Comparison of ENCODE assay signal across 8 cellular contexts in the genomic region with DNA sequence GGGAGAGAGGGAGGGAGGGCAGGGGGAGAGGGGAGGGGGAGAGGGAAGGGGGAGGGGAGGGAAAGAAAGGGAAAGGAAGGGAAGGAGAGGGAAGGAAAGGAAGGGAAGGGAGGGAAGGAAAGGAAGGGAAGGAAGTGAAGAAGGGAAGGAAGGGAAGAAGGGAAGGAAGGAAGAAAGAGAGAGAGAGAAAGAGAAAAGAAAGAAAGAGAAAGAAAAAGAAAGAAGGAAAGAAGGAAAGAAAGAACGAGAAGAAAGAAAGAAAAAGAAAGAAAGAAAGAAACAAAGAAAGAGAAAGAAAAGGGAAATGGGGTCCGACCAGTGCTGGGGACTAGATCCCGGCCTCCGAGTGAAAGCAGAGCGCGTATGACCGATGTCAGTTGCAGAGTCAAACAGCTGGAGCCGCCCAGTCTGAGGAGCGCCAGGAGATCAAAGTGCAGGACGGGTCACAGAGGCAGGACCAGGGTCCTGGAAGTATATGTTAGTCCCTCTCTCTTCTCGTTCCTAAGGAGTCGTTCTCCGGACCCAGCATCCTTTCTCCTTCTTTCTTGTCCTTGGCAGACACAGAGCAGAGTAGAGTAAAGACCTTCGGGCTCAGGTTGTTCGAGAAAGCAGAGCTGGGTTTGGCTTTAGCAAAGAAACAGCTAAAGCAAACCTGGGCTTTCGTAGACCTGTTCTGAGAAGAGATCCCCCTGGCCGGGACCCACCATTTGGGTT.
DNase-seq lines count a peak whose midpoint lies in the region; ATAC-seq and TF ChIP-seq lines count a peak whose summit lies in the region.

No MANE protein-coding gene starts in this region.

- peak; percentile 14 for ATAC-seq in GM18861 (IDR thresholded peaks at IDR 0.05; ENCODE audit: unreplicated experiment)
- ATAC-seq in HG03066 (IDR thresholded peaks at IDR 0.05; ENCODE audit: low read depth, unreplicated experiment) = peak; percentile 21
- no peak for ATAC-seq in HG03039 (IDR thresholded peaks at IDR 0.05; ENCODE audit: unreplicated experiment)
- ATAC-seq in HG03457 (IDR thresholded peaks at IDR 0.05; ENCODE audit: unreplicated experiment) = no peak

- peaks cover 0 to 7% of the 10 kb centered on the region in 2 donors for H3K4me1 ChIP-seq in muscle layer of duodenum (ENCODE audit: control insufficient read depth in 1 of 2, insufficient read depth in 2 of 2, low read length in 2 of 2)

- TF ChIP-seq CTCF in astrocyte of the spinal cord (IDR thresholded peaks at IDR 0.05; ENCODE audit: low read depth, low read length) = no peak

- H3K4me3 ChIP-seq in astrocyte of the spinal cord (ENCODE audit: low read depth, low read length) (peak overlapping the region; percentile 13), muscle layer of duodenum (ENCODE audit: low read depth in 1 of 2, low read length in 2 of 2) (peak overlapping the region; percentile 43 to 59)

- H3K36me3 ChIP-seq in muscle layer of duodenum (ENCODE audit: control insufficient read depth in 1 of 2, insufficient read depth in 2 of 2, low read length in 2 of 2) = no peaks in the 10 kb centered on the region

- no peak overlapping the region for H3K27ac ChIP-seq in muscle layer of duodenum (ENCODE audit: low read length)

- DNase-seq in astrocyte of the spinal cord (ENCODE audit: low read depth, low spot score) (no peak), COLO829 (ENCODE audit: low spot score) (no peak), epidermal melanocyte (ENCODE audit: insufficient read length, low spot score) (no peak)

- no peaks in the 10 kb centered on the region for H3K9me3 ChIP-seq in muscle layer of duodenum (ENCODE audit: control insufficient read depth in 1 of 2, low read length in 2 of 2)

- no peaks in the 10 kb centered on the region for H3K27me3 ChIP-seq in muscle layer of duodenum (ENCODE audit: low read depth, low read length)

- in situ Hi-C loops in astrocyte of the spinal cord (cut with HindIII; ENCODE audit: low sequenced_read_pairs) = no loop called here

Comparison
In these comparisons a context has a peak if more than half of its experiments do, and no peak if none do; other contexts are left out.
1. ATAC-seq: peak in GM18861 (single experiment) and HG03066 (single experiment); none in HG03039 (single experiment) and HG03457 (single experiment).